Comparison of ENCODE assay signal across 10 cellular contexts in the genomic region with DNA sequence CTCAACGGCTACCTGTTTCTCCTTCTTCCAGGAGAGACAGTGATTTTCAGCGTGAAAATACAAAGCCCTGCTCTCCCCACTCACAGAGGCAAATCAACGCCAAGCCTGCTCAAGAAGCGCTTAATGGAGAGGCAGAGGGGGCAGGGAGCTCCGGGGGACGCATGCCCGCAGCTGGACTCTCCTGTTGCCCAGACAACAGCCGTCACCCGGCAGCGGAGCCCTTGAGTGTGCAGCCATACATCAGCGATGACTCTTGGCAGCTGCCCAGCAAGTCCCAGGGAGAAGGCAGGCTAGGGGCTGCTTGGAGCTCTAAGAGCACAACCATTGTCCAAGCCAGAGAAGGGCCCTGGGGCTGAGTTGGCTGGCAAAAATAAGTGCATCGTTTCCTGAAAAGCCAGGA.
DNase-seq lines count a peak whose midpoint lies in the region; ATAC-seq and TF ChIP-seq lines count a peak whose summit lies in the region.
"Had no signal": no experiment of that assay in that cellular context is flagged by ENCODE, and none has a peak within 500 bp of the region (broad histone marks: within the 10 kb centered on the region; RNA-seq: fewer than 3 reads in every experiment).

No MANE protein-coding gene starts in this region.

- peaks cover 59% of the 10 kb centered on the region for H3K27me3 ChIP-seq in osteoblast (ENCODE audit: insufficient read depth, low read length)
- H3K27me3 ChIP-seq: tibial nerve had no signal

- intact Hi-C loops in activated naive CD4-positive, alpha-beta T cell treated with anti-CD3 and anti-CD28 coated beads for 36 hours (cut with micrococcal nuclease) = no loop called here
- intact Hi-C loops in lower leg skin (cut with DNase I; ENCODE audit: low total_unique reads) = no loop called here

- H3K9me3 ChIP-seq in osteoblast (ENCODE audit: low read depth, low read length) = no peaks in the 10 kb centered on the region
- H3K9me3 ChIP-seq: tibial nerve had no signal

- no peak overlapping the region for H3K4me3 ChIP-seq in osteoblast (ENCODE audit: insufficient read depth, low read length)
- no peak overlapping the region for H3K4me3 ChIP-seq in lower leg skin (ENCODE audit: low read depth, poor library complexity, severe bottlenecking)
- H3K4me3 ChIP-seq: tibial nerve had no signal

- no peak overlapping the region for H3K4me2 ChIP-seq in osteoblast (ENCODE audit: insufficient read depth, low read length)

- TF ChIP-seq POLR2A in lower leg skin (IDR thresholded peaks at IDR 0.05) = no peak

- ATAC-seq in GM19035 (IDR thresholded peaks at IDR 0.05; ENCODE audit: unreplicated experiment) = no peak

- DNase-seq in EH (ENCODE audit: low read depth) (peak; percentile 55), NCI-H345 (lab: John Stamatoyannopoulos, UW) (peak; percentile 94), ecto neural progenitor cell (ENCODE audit: low spot score) (peak; percentile 78), osteoblast (ENCODE audit: insufficient read length, low spot score, missing footprints) (peak; percentile 37), OCI-M1 (lab: John Stamatoyannopoulos, UW) (no peak), lower leg skin (ENCODE audit: low spot score in 2 of 2) (no peak)
- no peak for DNase-seq in activated naive CD4-positive, alpha-beta T cell treated with anti-CD3 and anti-CD28 coated beads for 36 hours
- DNase-seq: T-helper 1 cell had no signal

- 31 to 53% methylated on average over 10 to 12 of the region's 12 CpGs for WGBS in lower leg skin, 2 donors

- no peaks in the 10 kb centered on the region for H3K9me3 Mint-ChIP-seq in activated naive CD4-positive, alpha-beta T cell treated with anti-CD3 and anti-CD28 coated beads for 36 hours

- CTCF ChIA-PET in activated naive CD4-positive, alpha-beta T cell treated with anti-CD3 and anti-CD28 coated beads for 36 hours (lab: Charles Lee) = interaction anchor here (0.7 kb wide), 1 partner anchor 65 kb away, joined by 3 read pairs; no protein-coding TSS in a partner anchor

- H3K79me2 ChIP-seq in osteoblast (ENCODE audit: insufficient read depth, low read length) = no peaks in the 10 kb centered on the region

- H4K20me1 ChIP-seq in osteoblast (ENCODE audit: insufficient read depth, low read length) = no peaks in the 10 kb centered on the region

- no peaks in the 10 kb centered on the region for H3K36me3 Mint-ChIP-seq in activated naive CD4-positive, alpha-beta T cell treated with anti-CD3 and anti-CD28 coated beads for 36 hours (ENCODE audit: low read depth)

- no peak overlapping the region for H3K27ac ChIP-seq in osteoblast (ENCODE audit: low read depth, low read length)
- H3K27ac ChIP-seq: tibial nerve had no signal

- H3K4me3 Mint-ChIP-seq in activated naive CD4-positive, alpha-beta T cell treated with anti-CD3 and anti-CD28 coated beads for 36 hours = no peak overlapping the region

- no peaks in the 10 kb centered on the region for H3K27me3 Mint-ChIP-seq in activated naive CD4-positive, alpha-beta T cell treated with anti-CD3 and anti-CD28 coated beads for 36 hours (ENCODE audit: low read depth)

- no peaks in the 10 kb centered on the region for H3K36me3 ChIP-seq in osteoblast (ENCODE audit: insufficient read depth, low read length)

- H2AFZ ChIP-seq in osteoblast (ENCODE audit: low read length) = no peak overlapping the region

- H3K4me1 ChIP-seq in osteoblast (ENCODE audit: insufficient read depth, low read length) = no peaks in the 10 kb centered on the region

- no peaks in the 10 kb centered on the region for H3K4me1 Mint-ChIP-seq in activated naive CD4-positive, alpha-beta T cell treated with anti-CD3 and anti-CD28 coated beads for 36 hours (ENCODE audit: low read depth)

- no peak overlapping the region for H3K27ac Mint-ChIP-seq in activated naive CD4-positive, alpha-beta T cell treated with anti-CD3 and anti-CD28 coated beads for 36 hours

- TF ChIP-seq CTCF in osteoblast (IDR thresholded peaks at IDR 0.05; ENCODE audit: extremely low read depth, low read depth, low read length) = no peak
- no peak for TF ChIP-seq CTCF in lower leg skin (IDR thresholded peaks at IDR 0.05)

Comparison
In these comparisons a context has a peak if more than half of its experiments do, and no peak if none do; other contexts are left out.
1. DNase-seq: peak in EH (single experiment), NCI-H345 (single experiment), ecto neural progenitor cell (single experiment) and osteoblast (single experiment); none in activated naive CD4-positive, alpha-beta T cell treated with anti-CD3 and anti-CD28 coated beads for 36 hours (single experiment), OCI-M1 (single experiment) and lower leg skin (0 of 2).